8 cellular contexts compared by ENCODE assay signal in genomic region chrX:69503228-69503834, GRCh38. TPM values are rescaled to one million over a fixed set of nuclear protein-coding genes. Genes with fewer than 3 reads are reported as not detected.
DNase-seq lines count a peak whose midpoint lies in the region; ATAC-seq, FAIRE-seq and TF ChIP-seq lines count a peak whose summit lies in the region.

No MANE protein-coding gene starts in this region.

- no peak overlapping the region for H3K23ac ChIP-seq in mesenchymal stem cell (ENCODE audit: low read length in 2 of 2)

- no peak overlapping the region for H3K18ac ChIP-seq in mesenchymal stem cell (ENCODE audit: low read depth in 1 of 2, low read length in 2 of 2)

- no peaks in the 10 kb centered on the region for H3K36me3 Mint-ChIP-seq in stimulated activated memory B cell treated with anti-CD40 and anti-IgM and Interleukin-4, amounts not matched to agents 10 μg/mL and 1 μg/mL and 100 μg/mL, for 72 hours

- no peak overlapping the region for H3K14ac ChIP-seq in mesenchymal stem cell (ENCODE audit: low read length in 2 of 2)

- no peak overlapping the region for H2BK120ac ChIP-seq in mesenchymal stem cell (ENCODE audit: low read depth, low read length)

- H2BK5ac ChIP-seq in mesenchymal stem cell (ENCODE audit: low read depth, low read length, poor library complexity, severe bottlenecking), result no peak overlapping the region

- no peak for TF ChIP-seq POLR2A in K562 (conservative IDR thresholded peaks at IDR 0.05)

- BruUV-seq in K562 (replicated peaks; lab: Mats Ljungman, UMichigan), result no TSS peak

- FAIRE-seq in K562 (lab: Jason Lieb, UNC), result no peak

- CTCF ChIA-PET in K562 (lab: Yijun Ruan, JAX; ENCODE audit: low intra/inter-chr PET ratio), result no interaction called here

- TF ChIP-seq RAD21 in K562 (CRISPR knock-in tag; conservative IDR thresholded peaks at IDR 0.05 in 1 of 2, IDR thresholded peaks at IDR 0.05 in 1 of 2), result no peak

- peaks cover 0 to 3% of the 10 kb centered on the region in 2 experiments; a peak in 1 of 5 replicates for H3K4me1 ChIP-seq in K562 (replicated peaks in 1 of 2; ENCODE audit: control insufficient read depth in 2 of 2, insufficient read depth in 2 of 2, low read length in 2 of 2)
- H3K4me1 ChIP-seq in lower lobe of right lung, result no peaks in the 10 kb centered on the region
- H3K4me1 ChIP-seq in mesenchymal stem cell (ENCODE audit: control insufficient read depth, insufficient read depth, low read depth, low read length), result peaks cover 7% of the 10 kb centered on the region

- DNase-seq in DMS153 treated with DMSO at 0.1 percent for 48 hours (lab: John Stamatoyannopoulos, UW; ENCODE audit: unreplicated experiment), result peak; percentile 7
- DNase-seq in NCI-H1694 (lab: John Stamatoyannopoulos, UW), result peak; percentile 52
- DNase-seq in K562 (ENCODE audit: extremely low read depth in 1 of 4, low spot score in 3 of 4), result no peak
- DNase-seq in lower lobe of right lung, result no peak
- no peak for DNase-seq in islet precursor cell
- DNase-seq in mesenchymal stem cell, result no peak

- no peak overlapping the region for H3K4ac ChIP-seq in mesenchymal stem cell (ENCODE audit: low read depth in 1 of 2, low read length in 2 of 2)

- no peaks in the 10 kb centered on the region for H3K79me2 ChIP-seq in K562 (ENCODE audit: control insufficient read depth, insufficient read depth, low read length)

- no peaks in the 10 kb centered on the region for H3K36me3 ChIP-seq in K562 (ENCODE audit: control insufficient read depth, insufficient read depth, low read length)
- H3K36me3 ChIP-seq in lower lobe of right lung, result no peaks in the 10 kb centered on the region
- H3K36me3 ChIP-seq in mesenchymal stem cell (ENCODE audit: control insufficient read depth in 1 of 2, insufficient read depth in 2 of 2, low read depth in 1 of 2, low read length in 2 of 2), result no peaks in the 10 kb centered on the region

- H3K4me3 ChIP-seq in K562 (no peak overlapping the region), lower lobe of right lung (peak overlapping the region; percentile 51), mesenchymal stem cell (ENCODE audit: insufficient read depth in 1 of 2, low read depth in 1 of 2, low read length in 2 of 2) (peak overlapping the region in 1 of 2 experiments; percentile 56)

- H3K27me3 ChIP-seq in K562 (ENCODE audit: control insufficient read depth in 2 of 2, insufficient read depth in 2 of 2, low read length in 2 of 2), result no peaks in the 10 kb centered on the region
- peaks cover 19% of the 10 kb centered on the region for H3K27me3 ChIP-seq in lower lobe of right lung (ENCODE audit: low read depth)
- peaks cover 28 to 75% of the 10 kb centered on the region in 2 experiments for H3K27me3 ChIP-seq in mesenchymal stem cell (ENCODE audit: control insufficient read depth in 1 of 2, insufficient read depth in 1 of 2, low read length in 2 of 2)

- ATAC-seq in K562 (peak; percentile 42; the same call in 2 of the 3 replicates), lower lobe of right lung (peak; percentile 57 to 59), HG02763 (IDR thresholded peaks at IDR 0.05; ENCODE audit: unreplicated experiment) (no peak)
- no peak for ATAC-seq in stimulated activated memory B cell treated with anti-CD40 and anti-IgM and Interleukin-4, amounts not matched to agents 10 μg/mL and 1 μg/mL and 100 μg/mL, for 72 hours

- H3K4me2 ChIP-seq in K562 (ENCODE audit: insufficient read depth, low read length) (no peak overlapping the region), mesenchymal stem cell (ENCODE audit: low read length, poor library complexity, severe bottlenecking) (no peak overlapping the region)

- H4K8ac ChIP-seq in mesenchymal stem cell (ENCODE audit: low read length), result no peak overlapping the region

- no peak overlapping the region for H2AFZ ChIP-seq in K562 (ENCODE audit: low read depth, low read length)
- no peak overlapping the region for H2AFZ ChIP-seq in mesenchymal stem cell (ENCODE audit: low read depth, low read length)

- H3K9me3 ChIP-seq in K562 (replicated peaks; ENCODE audit: control insufficient read depth, insufficient read depth, low read depth, low read length), result no peaks in the 10 kb centered on the region
- H3K9me3 ChIP-seq in lower lobe of right lung, result no peaks in the 10 kb centered on the region
- H3K9me3 ChIP-seq in mesenchymal stem cell (ENCODE audit: control insufficient read depth, low read length), result peaks cover 22% of the 10 kb centered on the region

- H3K27ac ChIP-seq in K562 (ENCODE audit: extremely low read depth, low read depth, low read length), result no peak overlapping the region
- no peak overlapping the region for H3K27ac ChIP-seq in lower lobe of right lung
- no peak overlapping the region for H3K27ac ChIP-seq in mesenchymal stem cell (ENCODE audit: low read length, poor library complexity, severe bottlenecking)

- no peak overlapping the region for H2BK12ac ChIP-seq in mesenchymal stem cell (ENCODE audit: low read length in 2 of 2)

- no peak for TF ChIP-seq EP300 in K562 (IDR thresholded peaks at IDR 0.05; ENCODE audit: low read length)

- no peak overlapping the region for H2BK15ac ChIP-seq in mesenchymal stem cell (ENCODE audit: low read depth, poor library complexity, severe bottlenecking)

- no peak overlapping the region for H2AK5ac ChIP-seq in mesenchymal stem cell (ENCODE audit: low read length, severe bottlenecking)

- no peak for TF ChIP-seq CTCF in K562 (IDR thresholded peaks at IDR 0.05 in 2 of 3, conservative IDR thresholded peaks at IDR 0.05 in 1 of 3; ENCODE audit: insufficient read depth in 2 of 3, low read depth in 1 of 3, low read length in 3 of 3)
- TF ChIP-seq CTCF in lower lobe of right lung (IDR thresholded peaks at IDR 0.05), result no peak

- no peaks in the 10 kb centered on the region for H4K20me1 ChIP-seq in K562 (replicated peaks; ENCODE audit: control insufficient read depth, insufficient read depth, low read length)

- no peaks in the 10 kb centered on the region for H3K9me1 ChIP-seq in K562 (ENCODE audit: control insufficient read depth, insufficient read depth, low read length)

- POLR2A ChIA-PET in K562 (lab: Yijun Ruan, JAX), result interaction anchor here (1.0 kb wide), 1 partner anchor 113 kb away, joined by 3 read pairs; the partner anchor contains the start of gene EDA

- 21% methylated on average over 9 of the region's 18 CpGs for WGBS in K562 (ENCODE audit: insufficient coverage, low coverage, missing lambda C conversion rate)
- 50% methylated on average over 2 of the region's 18 CpGs for WGBS in mesenchymal stem cell

- no peak overlapping the region for H3K4me3 Mint-ChIP-seq in stimulated activated memory B cell treated with anti-CD40 and anti-IgM and Interleukin-4, amounts not matched to agents 10 μg/mL and 1 μg/mL and 100 μg/mL, for 72 hours

- H3K9ac ChIP-seq in K562 (ENCODE audit: insufficient read depth in 1 of 2, low read depth in 2 of 2, low read length in 2 of 2), result no peak overlapping the region
- H3K9ac ChIP-seq in mesenchymal stem cell (ENCODE audit: low read length), result no peak overlapping the region

- peaks cover 25% of the 10 kb centered on the region for H3K27me3 Mint-ChIP-seq in stimulated activated memory B cell treated with anti-CD40 and anti-IgM and Interleukin-4, amounts not matched to agents 10 μg/mL and 1 μg/mL and 100 μg/mL, for 72 hours

- in situ Hi-C loops in K562 (cut with MboI), result no loop called here

- no peaks in the 10 kb centered on the region for H3K79me1 ChIP-seq in mesenchymal stem cell (replicated peaks; ENCODE audit: low read length, poor library complexity, severe bottlenecking)

- H3K9me3 Mint-ChIP-seq in stimulated activated memory B cell treated with anti-CD40 and anti-IgM and Interleukin-4, amounts not matched to agents 10 μg/mL and 1 μg/mL and 100 μg/mL, for 72 hours, result no peaks in the 10 kb centered on the region

- no peak overlapping the region for H4K91ac ChIP-seq in mesenchymal stem cell (ENCODE audit: low read length)

- intact Hi-C loops in K562 (cut with micrococcal nuclease) (no loop called here), lower lobe of right lung (cut with DNase I) (no loop called here)

- H3K27ac Mint-ChIP-seq in stimulated activated memory B cell treated with anti-CD40 and anti-IgM and Interleukin-4, amounts not matched to agents 10 μg/mL and 1 μg/mL and 100 μg/mL, for 72 hours, result no peak overlapping the region

- H3K4me1 Mint-ChIP-seq in stimulated activated memory B cell treated with anti-CD40 and anti-IgM and Interleukin-4, amounts not matched to agents 10 μg/mL and 1 μg/mL and 100 μg/mL, for 72 hours, result peaks cover 5% of the 10 kb centered on the region

TF ChIP-seq in K562, 482 proteins besides CTCF, POLR2A, EP300 and RAD21 (continues in another document):
- no peak for TF ChIP-seq BRF2 (IDR thresholded peaks at IDR 0.05; ENCODE audit: borderline replicate concordance, insufficient read depth, insufficient read length)
- no peak for TF ChIP-seq TAF1 (IDR thresholded peaks at IDR 0.05; ENCODE audit: control insufficient read depth, extremely low read depth, insufficient read depth, low read length, severe bottlenecking)
- TF ChIP-seq ZNF197 (CRISPR knock-in tag; IDR thresholded peaks at IDR 0.05; ENCODE audit: low read depth), result no peak

RNA-seq across cellular contexts. Expression of gene NALF2, which starts 0.8 kb away (rescaled TPM):
- total RNA-seq in K562 (2011; cell fraction: chromatin; rRNA removed; ENCODE audit: low replicate concordance), result not detected in 2 replicates
- not detected in 2 replicates for total RNA-seq in K562 (2011; cell fraction: nucleolus; rRNA removed)
- not detected in 2 replicates for total RNA-seq in K562 (2011; cell fraction: nucleoplasm; rRNA removed)
- total RNA-seq in K562 (2014; rRNA removed) (not detected in 2 replicates), K562 (2014; rRNA removed; fragmentation: Illumina TruSeq; extraction: Trizol) (not detected in 2 replicates), K562 (2015; rRNA removed; fragmentation: Illumina TruSeq; extraction: Trizol) (not detected in 2 replicates), K562 (2021) (not detected in 2 replicates), lower lobe of right lung (0.12 TPM)
- polyA plus RNA-seq in K562 (2011; rRNA removed) (not detected in 2 replicates), K562 (2014; fragmentation: Illumina TruSeq; extraction: Trizol) (not detected in 2 replicates), K562 (2014; fragmentation: Nextera tagmentation; extraction: Ambion mirVana) (not detected), K562 (2014; rRNA removed) (not detected in 2 replicates)
- polyA plus RNA-seq in K562 (2011; cell fraction: cytosol; rRNA removed), result not detected in 2 replicates
- not detected in 2 replicates for polyA plus RNA-seq in K562 (2011; cell fraction: nucleus; rRNA removed)
- polyA plus RNA-seq in K562 (2012), result not detected in 2 replicates
- polyA minus RNA-seq in K562 (2011; rRNA and poly(A)+ RNA removed), result not detected in 2 replicates
- not detected in 2 replicates for polyA minus RNA-seq in K562 (2011; cell fraction: cytosol; rRNA and poly(A)+ RNA removed)
- polyA minus RNA-seq in K562 (2011; cell fraction: nucleus; rRNA and poly(A)+ RNA removed), result not detected in 2 replicates
- polyA plus RNA-seq in mesenchymal stem cell (2013, experiment 1 of 2), result not detected
- not detected for polyA plus RNA-seq in mesenchymal stem cell (2013, experiment 2 of 2)

Comparison
In these comparisons a context has a peak if more than half of its experiments do, and no peak if none do; other contexts are left out.
1. DNase-seq: peak in DMS153 treated with DMSO at 0.1 percent for 48 hours (single experiment) and NCI-H1694 (single experiment); none in K562 (0 of 4), lower lobe of right lung (single experiment), islet precursor cell (single experiment) and mesenchymal stem cell (single experiment).
2. ATAC-seq: peak in K562 (single experiment) and lower lobe of right lung (2 of 2); none in stimulated activated memory B cell treated with anti-CD40 and anti-IgM and Interleukin-4, amounts not matched to agents 10 μg/mL and 1 μg/mL and 100 μg/mL, for 72 hours (single experiment) and HG02763 (single experiment).